ENCODE assay signal across 9 cellular contexts in genomic region chr7:5689716-5690115, GRCh38.
DNase-seq lines count a peak whose midpoint lies in the region; ATAC-seq and TF ChIP-seq lines count a peak whose summit lies in the region.
"Had no signal": no experiment of that assay in that cellular context is flagged by ENCODE, and none has a peak within 500 bp of the region (broad histone marks: within the 10 kb centered on the region; RNA-seq: fewer than 3 reads in every experiment).

No MANE protein-coding gene starts in this region.

- no peaks in the 10 kb centered on the region for H3K9me3 ChIP-seq in heart left ventricle
- no peaks in the 10 kb centered on the region for H3K9me3 ChIP-seq in adrenal gland (replicated peaks in 1 of 3)
- no peaks in the 10 kb centered on the region for H3K9me3 ChIP-seq in transverse colon
- H3K9me3 ChIP-seq in PC-9 (ENCODE audit: insufficient read depth, low read depth) = no peaks in the 10 kb centered on the region

- no peak for TF ChIP-seq POLR2A in heart left ventricle (IDR thresholded peaks at IDR 0.05)
- no peak for TF ChIP-seq POLR2A in adrenal gland (IDR thresholded peaks at IDR 0.05)
- no peak for TF ChIP-seq POLR2A in transverse colon (IDR thresholded peaks at IDR 0.05)

- H3K36me3 ChIP-seq in heart left ventricle (peaks cover 0 to 23% (median 10%) of the 10 kb centered on the region in 9 donors), adrenal gland (replicated peaks in 1 of 2) (no peaks in the 10 kb centered on the region), transverse colon (no peaks in the 10 kb centered on the region), PC-9 (ENCODE audit: low read depth) (peaks cover 3% of the 10 kb centered on the region; the same call in 1 of the 2 replicates)

- TF ChIP-seq EP300 in transverse colon (IDR thresholded peaks at IDR 0.05; ENCODE audit: low read depth) = no peak

- H3K4me1 ChIP-seq in heart left ventricle (peaks cover 19 to 84% (median 64%) of the 10 kb centered on the region in 12 donors), adrenal gland (replicated peaks in 1 of 2) (peaks cover 45 to 75% of the 10 kb centered on the region in 2 donors), transverse colon (peaks cover 20 to 78% (median 71%) of the 10 kb centered on the region in 4 donors), PC-9 (replicated peaks; ENCODE audit: insufficient read depth) (peaks cover 50% of the 10 kb centered on the region)

- in situ Hi-C loops in transverse colon (cut with MboI; ENCODE audit: low pct_ligation_motif_present in 1 of 4, low pct_unique_long_range_greater_than_20kb in 1 of 4, low sequenced_read_pairs in 3 of 4) = no loop called here

- POLR2A ChIA-PET in PC-9 (lab: Charles Lee; ENCODE audit: unreplicated experiment) = no interaction called here

- H3K27ac ChIP-seq in heart left ventricle (peak overlapping the region in 10 of 12 donors; percentile 5 to 91 (median 80)), adrenal gland (peak overlapping the region in 3 of 5 donors; percentile 41 to 93 (median 61)), transverse colon (peak overlapping the region; percentile 83 to 93 (median 88)), PC-9 (no peak overlapping the region)

- intact Hi-C loops in heart left ventricle (cut with DNase I) (no loop called here), cardiac septum (cut with DNase I) (no loop called here), adrenal gland (cut with DNase I) (no loop called here), transverse colon (cut with DNase I; ENCODE audit: low total_unique reads) (no loop called here), sciatic nerve (cut with DNase I) (loop anchor here (1.0 kb wide), 1 partner anchor 18 kb away; no protein-coding TSS in a partner anchor), PC-9 (cut with micrococcal nuclease; ENCODE audit: unreplicated experiment) (no loop called here)

- no peak overlapping the region for H3K4me2 ChIP-seq in PC-9

- 0 out of 2 replicates have a peak, but pooled peaks cover 3% of the 10 kb centered on the region for H4K20me1 ChIP-seq in PC-9 (ENCODE audit: insufficient read depth)

- no peak overlapping the region for H2AFZ ChIP-seq in PC-9

- DNase-seq in heart left ventricle = no peak
- DNase-seq in cardiac septum (ENCODE audit: low spot score) = no peak
- no peak for DNase-seq in adrenal gland
- peak; percentile 49 for DNase-seq in mesenteric fat pad (ENCODE audit: low spot score)
- DNase-seq in transverse colon = no peak
- DNase-seq in sciatic nerve (ENCODE audit: low spot score) = no peak
- no peak for DNase-seq in PC-9
- DNase-seq: NCI-H526 treated with DMSO at 0.1 percent for 48 hours had no signal

- ATAC-seq in heart left ventricle = no peak
- no peak for ATAC-seq in sciatic nerve
- no peak for ATAC-seq in HG03175 (IDR thresholded peaks at IDR 0.05; ENCODE audit: unreplicated experiment)

- H3K4me3 ChIP-seq in heart left ventricle (no peak overlapping the region), adrenal gland (no peak overlapping the region), transverse colon (no peak overlapping the region), PC-9 (no peak overlapping the region)

- CTCF ChIA-PET in PC-9 (lab: Charles Lee) = interaction anchor here (0.5 kb wide), 1 partner anchor 10 kb away, joined by 12 read pairs; no protein-coding TSS in a partner anchor

- H3K27me3 ChIP-seq in heart left ventricle = no peaks in the 10 kb centered on the region
- H3K27me3 ChIP-seq in adrenal gland = no peaks in the 10 kb centered on the region
- H3K27me3 ChIP-seq in transverse colon = no peaks in the 10 kb centered on the region
- H3K27me3 ChIP-seq in PC-9 (ENCODE audit: insufficient read depth, low read depth) = no peaks in the 10 kb centered on the region

- peaks cover 37% of the 10 kb centered on the region for H3F3A ChIP-seq in PC-9 (ENCODE audit: insufficient read depth, low read depth)

- no peak for TF ChIP-seq CTCF in heart left ventricle (IDR thresholded peaks at IDR 0.05)
- TF ChIP-seq CTCF in adrenal gland (IDR thresholded peaks at IDR 0.05) = no peak
- no peak for TF ChIP-seq CTCF in transverse colon (IDR thresholded peaks at IDR 0.05)
- no peak for TF ChIP-seq CTCF in PC-9 (conservative IDR thresholded peaks at IDR 0.05)

- BruUV-seq in PC-9 (replicated peaks; lab: Mats Ljungman, UMichigan) = no TSS peak

- WGBS in heart left ventricle, 4 donors = 93 to 98% (median 96%) methylated on average over 10 of the region's 10 CpGs
- 91 to 95% (median 94%) methylated on average over 10 of the region's 10 CpGs for WGBS in adrenal gland, 4 donors
- 86 to 96% methylated on average over 5 to 10 of the region's 10 CpGs for WGBS in transverse colon (ENCODE audit: low coverage in 1 of 2), 2 donors

- peaks cover 26% of the 10 kb centered on the region for H3K79me2 ChIP-seq in PC-9 (ENCODE audit: low read depth)

- H3K9me2 ChIP-seq in PC-9 (ENCODE audit: insufficient read depth) = no peaks in the 10 kb centered on the region
